8 cellular contexts compared by ENCODE assay signal in the genomic region with DNA sequence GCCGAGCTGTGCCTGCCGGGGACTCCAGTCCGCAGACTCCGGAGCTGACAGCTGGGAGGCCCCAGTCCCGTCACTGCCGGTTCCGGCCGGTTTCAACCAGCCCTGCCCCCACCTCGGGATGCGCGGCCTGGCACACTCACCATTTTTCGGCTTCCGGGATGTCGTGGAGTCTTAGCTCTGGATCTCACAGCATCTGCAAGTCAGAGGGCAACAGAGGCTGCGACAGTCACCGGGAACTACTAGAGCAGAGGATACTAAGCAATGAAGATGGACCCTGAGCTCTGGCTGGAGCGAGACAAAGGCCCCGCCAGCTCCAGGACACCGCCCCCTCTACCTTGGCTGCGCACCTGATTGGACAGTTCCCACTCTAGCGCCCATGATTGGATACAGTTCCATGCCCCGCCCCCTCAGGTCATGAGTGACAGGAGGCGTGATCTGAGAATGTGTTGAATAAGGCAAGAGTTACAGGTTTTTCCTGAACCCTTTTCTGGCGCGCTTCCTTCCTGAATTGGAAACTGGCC. TPM values are rescaled to one million over a fixed set of nuclear protein-coding genes. Genes with fewer than 3 reads are reported as not detected.
DNase-seq lines count a peak whose midpoint lies in the region; ATAC-seq and TF ChIP-seq lines count a peak whose summit lies in the region.

A gene (minus strand): TSS at position 303 of the 521 bp plus-strand sequence. CDS start 160 bp downstream, at position 143.

- H3K9me3 ChIP-seq in WERI-Rb-1 (ENCODE audit: severe bottlenecking): peaks cover 6% of the 10 kb centered on the region
- no peaks in the 10 kb centered on the region for H3K9me3 ChIP-seq in skeletal muscle tissue (ENCODE audit: control insufficient read depth in 3 of 3, low read length in 3 of 3)

- peak within 1 kb of the TSS; percentile 84 for H3K27ac ChIP-seq in WERI-Rb-1
- no peak within 1 kb of the TSS for H3K27ac ChIP-seq in skeletal muscle tissue (ENCODE audit: low read depth, low read length)

- peak within 1 kb of the TSS; percentile 85 for H3K4me3 ChIP-seq in WERI-Rb-1 (ENCODE audit: low read depth, low read length)
- peak within 1 kb of the TSS; percentile 82 to 94 for H3K4me3 ChIP-seq in cardiac fibroblast (replicated peaks in 1 of 2; ENCODE audit: low read depth in 2 of 2, low read length in 2 of 2)
- H3K4me3 ChIP-seq in skeletal muscle tissue (ENCODE audit: low read length in 3 of 3): peak within 1 kb of the TSS; percentile 79 to 95 (median 94)

- TF ChIP-seq CTCF in GM10248 (IDR thresholded peaks at IDR 0.05; ENCODE audit: control extremely low read depth, extremely low read depth, low read depth, missing control alignments): no peak
- no peak for TF ChIP-seq CTCF in WERI-Rb-1 (IDR thresholded peaks at IDR 0.05; ENCODE audit: low read depth, low read length)
- no peak for TF ChIP-seq CTCF in cardiac fibroblast (IDR thresholded peaks at IDR 0.05; ENCODE audit: low read depth, low read length)

- peak within 1 kb of the TSS; percentile 66 to 74 (median 71) for H3K9ac ChIP-seq in skeletal muscle tissue (ENCODE audit: low read depth in 1 of 3, low read length in 3 of 3)

- H3K27me3 ChIP-seq in WERI-Rb-1 (ENCODE audit: insufficient read depth, low read depth, severe bottlenecking) (no peaks in the 10 kb centered on the region), skeletal muscle tissue (ENCODE audit: control insufficient read depth in 3 of 3, insufficient read depth in 3 of 3, low read length in 3 of 3) (no peaks in the 10 kb centered on the region)

- H3K36me3 ChIP-seq in WERI-Rb-1: peaks cover 19% of the 10 kb centered on the region
- no peaks in the 10 kb centered on the region for H3K36me3 ChIP-seq in skeletal muscle tissue (ENCODE audit: control insufficient read depth in 3 of 3, insufficient read depth in 3 of 3, low read length in 3 of 3)

- peaks cover 0 to 2% (median 0%) of the 10 kb centered on the region in 3 donors for H3K4me1 ChIP-seq in skeletal muscle tissue (ENCODE audit: control insufficient read depth in 3 of 3, insufficient read depth in 3 of 3, low read length in 3 of 3)

- ATAC-seq in HG02623 (IDR thresholded peaks at IDR 0.05; ENCODE audit: unreplicated experiment): peak; percentile 96

- CTCF ChIA-PET in GM10248 (lab: Yijun Ruan, JAX): interaction anchor here (1.1 to 2.0 kb wide), 3 partner anchors 13 to 507 kb away, joined by 3 to 10 read pairs (median 5); no protein-coding TSS in a partner anchor

- POLR2A ChIA-PET in GM10248 (lab: Yijun Ruan, JAX): interaction anchor here (0.7 to 1.0 kb wide), 2 partner anchors 13 to 128 kb away, joined by 3 to 4 read pairs; a partner anchor contains a TSS

- DNase-seq in GM10248 (ENCODE audit: extremely low spot score): peak; percentile 91
- DNase-seq in NCI-H146 (lab: John Stamatoyannopoulos, UW): peak; percentile 95
- DNase-seq in WERI-Rb-1: peak; percentile 97
- DNase-seq in cardiac fibroblast (ENCODE audit: low read depth in 2 of 2): peak; percentile 95 to 97
- peak; percentile 96 for DNase-seq in iPS-NIHi11 (ENCODE audit: low spot score)
- DNase-seq in NOMO-1 (lab: John Stamatoyannopoulos, UW; ENCODE audit: unreplicated experiment in 2 of 2): no peak

RNA-seq across cellular contexts. Expression of the gene that starts here (rescaled TPM):
- total RNA-seq in skeletal muscle tissue: 2.6 TPM

Comparison
In these comparisons a context has a peak if more than half of its experiments do, and no peak if none do; other contexts are left out.
1. DNase-seq: peak in GM10248 (single experiment), NCI-H146 (single experiment), WERI-Rb-1 (single experiment), cardiac fibroblast (2 of 2) and iPS-NIHi11 (single experiment); none in NOMO-1 (0 of 2).
2. Peak in every context shown above with its lines, with median percentiles within 50 percentile points of each other: H3K4me3 ChIP-seq.